ENCODE assay signal across 21 cellular contexts in the genomic region with DNA sequence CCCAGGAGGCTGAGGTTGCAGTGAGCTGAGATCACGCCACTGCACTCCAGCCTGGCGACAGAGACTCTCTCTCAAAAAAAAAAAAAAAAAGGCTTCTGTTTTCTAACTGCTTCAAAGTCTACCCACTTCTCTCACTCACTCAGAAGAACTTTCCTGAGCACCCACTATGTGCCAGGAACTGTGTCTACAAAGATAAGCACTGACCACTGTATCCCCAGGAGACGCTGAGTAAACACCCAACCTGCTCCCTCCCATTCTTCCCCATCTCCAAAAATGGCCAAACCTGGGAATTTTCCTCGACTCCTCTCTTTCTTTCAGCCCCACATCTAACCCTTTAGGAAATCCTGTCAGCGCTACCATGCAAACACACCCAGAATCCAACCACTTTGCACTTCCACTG. TPM values are rescaled to one million over a fixed set of nuclear protein-coding genes. Genes with fewer than 3 reads are reported as not detected.
DNase-seq lines count a peak whose midpoint lies in the region; ATAC-seq lines count a peak whose summit lies in the region.
"Had no signal": no experiment of that assay in that cellular context is flagged by ENCODE, and none has a peak within 500 bp of the region (broad histone marks: within the 10 kb centered on the region; RNA-seq: fewer than 3 reads in every experiment).

No MANE protein-coding gene starts in this region.

- DNase-seq in activated T-cell treated with anti-CD3 and anti-CD28 coated beads, Interleukin-2, amount 50 U/mL, for 72 hours = no peak
- DNase-seq in activated T-cell treated with anti-CD3 and anti-CD28 coated beads, Interleukin-2, amount 50 U/mL, for 1 hour = no peak
- DNase-seq in activated CD4-positive, alpha-beta memory T cell treated with anti-CD3 and anti-CD28 coated beads for 36 hours = no peak
- no peak for DNase-seq in central memory CD8-positive, alpha-beta T cell (ENCODE audit: low spot score in 2 of 2)
- no peak for DNase-seq in medulla oblongata (ENCODE audit: extremely low spot score)
- DNase-seq in GM19240 (ENCODE audit: insufficient read length, low spot score) = no peak
- DNase-seq in stimulated activated CD4-positive, alpha-beta T cell treated with anti-CD3 and anti-CD28 coated beads, Interleukin-2, amount 100 ng/mL, for 24 hours = no peak
- DNase-seq: ACHN; activated CD4-positive, alpha-beta T cell treated with anti-CD3 and anti-CD28 coated beads for 4 hours; kidney; mucosa of descending colon; NCI-H1048; NCI-H1694 treated with DMSO at 0.1 percent for 48 hours; NCI-H2171 treated with DMSO at 0.1 percent for 48 hours; NCI-H524 treated with DMSO at 0.1 percent for 48 hours; SJCRH30 had no signal

- CTCF ChIA-PET in activated CD4-positive, alpha-beta memory T cell treated with anti-CD3 and anti-CD28 coated beads for 36 hours (lab: Charles Lee) = interaction anchor here (1.2 to 1.9 kb wide), 3 partner anchors 12 to 22 kb away, joined by 3 to 8 read pairs (median 8); a partner anchor contains a TSS

- no peak for ATAC-seq in activated T-cell treated with anti-CD3 and anti-CD28 coated beads, Interleukin-2, amount 50 U/mL, for 72 hours (replicated peaks in 1 of 2)
- ATAC-seq in central memory CD8-positive, alpha-beta T cell (replicated peaks; ENCODE audit: extremely low read depth, poor library complexity, severe bottlenecking) = no peak
- ATAC-seq in stimulated activated memory B cell treated with anti-CD40 and anti-IgM and Interleukin-4, amounts not matched to agents 10 μg/mL and 1 μg/mL and 100 μg/mL, for 72 hours = no peak
- ATAC-seq: HepG2, mucosa of descending colon, Panc1 had no signal

- POLR2A ChIA-PET in activated CD4-positive, alpha-beta memory T cell treated with anti-CD3 and anti-CD28 coated beads for 36 hours (lab: Charles Lee) = interaction anchor here (0.7 to 3.4 kb wide), 3 partner anchors 12 to 68 kb away, joined by 3 to 31 read pairs (median 4); a partner anchor contains a TSS

- H3K27ac Mint-ChIP-seq in activated T-cell treated with anti-CD3 and anti-CD28 coated beads, Interleukin-2, amount 50 U/mL, for 72 hours = peak overlapping the region; percentile 98
- H3K27ac Mint-ChIP-seq in activated CD4-positive, alpha-beta memory T cell treated with anti-CD3 and anti-CD28 coated beads for 36 hours = peak overlapping the region; percentile 95
- peak overlapping the region; percentile 94 for H3K27ac Mint-ChIP-seq in central memory CD8-positive, alpha-beta T cell (ENCODE audit: low read depth)
- peak overlapping the region; percentile 87 for H3K27ac Mint-ChIP-seq in stimulated activated memory B cell treated with anti-CD40 and anti-IgM and Interleukin-4, amounts not matched to agents 10 μg/mL and 1 μg/mL and 100 μg/mL, for 72 hours
- H3K27ac Mint-ChIP-seq: activated naive CD4-positive, alpha-beta T cell treated with anti-CD3 and anti-CD28 coated beads, Interleukin-2, amount 50 U/mL, for 24 hours had no signal

- H3K4me3 Mint-ChIP-seq in activated T-cell treated with anti-CD3 and anti-CD28 coated beads, Interleukin-2, amount 50 U/mL, for 72 hours = peak overlapping the region in 1 of 2 donors; percentile 78
- no peak overlapping the region for H3K4me3 Mint-ChIP-seq in activated CD4-positive, alpha-beta memory T cell treated with anti-CD3 and anti-CD28 coated beads for 36 hours
- no peak overlapping the region for H3K4me3 Mint-ChIP-seq in central memory CD8-positive, alpha-beta T cell
- H3K4me3 Mint-ChIP-seq in stimulated activated memory B cell treated with anti-CD40 and anti-IgM and Interleukin-4, amounts not matched to agents 10 μg/mL and 1 μg/mL and 100 μg/mL, for 72 hours = no peak overlapping the region
- H3K4me3 Mint-ChIP-seq: activated naive CD4-positive, alpha-beta T cell treated with anti-CD3 and anti-CD28 coated beads, Interleukin-2, amount 50 U/mL, for 24 hours; T-helper 1 cell treated with Interleukin-12 subunit alpha and Interleukin-12 subunit beta and Interleukin-4 antibody, amounts not matched to agents 30 μg/mL and 1 μg/mL, for 36 hours had no signal

- intact Hi-C loops in activated CD4-positive, alpha-beta memory T cell treated with anti-CD3 and anti-CD28 coated beads for 36 hours (cut with micrococcal nuclease) = loop anchor here (5.0 kb wide), 3 partner anchors 34 to 336 kb away; a partner anchor contains a TSS

- H3K36me3 Mint-ChIP-seq in activated T-cell treated with anti-CD3 and anti-CD28 coated beads, Interleukin-2, amount 50 U/mL, for 72 hours (ENCODE audit: insufficient read depth in 2 of 2) = peaks cover 10 to 29% of the 10 kb centered on the region in 2 donors
- peaks cover 54% of the 10 kb centered on the region for H3K36me3 Mint-ChIP-seq in activated CD4-positive, alpha-beta memory T cell treated with anti-CD3 and anti-CD28 coated beads for 36 hours
- H3K36me3 Mint-ChIP-seq in central memory CD8-positive, alpha-beta T cell (ENCODE audit: insufficient read depth) = peaks cover 14% of the 10 kb centered on the region
- peaks cover 39% of the 10 kb centered on the region for H3K36me3 Mint-ChIP-seq in stimulated activated memory B cell treated with anti-CD40 and anti-IgM and Interleukin-4, amounts not matched to agents 10 μg/mL and 1 μg/mL and 100 μg/mL, for 72 hours

- H3K27me3 Mint-ChIP-seq in activated T-cell treated with anti-CD3 and anti-CD28 coated beads, Interleukin-2, amount 50 U/mL, for 72 hours (ENCODE audit: low read depth) = no peaks in the 10 kb centered on the region
- H3K27me3 Mint-ChIP-seq in activated CD4-positive, alpha-beta memory T cell treated with anti-CD3 and anti-CD28 coated beads for 36 hours = no peaks in the 10 kb centered on the region
- H3K27me3 Mint-ChIP-seq in central memory CD8-positive, alpha-beta T cell = no peaks in the 10 kb centered on the region
- H3K27me3 Mint-ChIP-seq in stimulated activated memory B cell treated with anti-CD40 and anti-IgM and Interleukin-4, amounts not matched to agents 10 μg/mL and 1 μg/mL and 100 μg/mL, for 72 hours = no peaks in the 10 kb centered on the region
- H3K27me3 Mint-ChIP-seq: activated naive CD4-positive, alpha-beta T cell treated with anti-CD3 and anti-CD28 coated beads, Interleukin-2, amount 50 U/mL, for 24 hours had no signal

- H3K9me3 Mint-ChIP-seq in activated T-cell treated with anti-CD3 and anti-CD28 coated beads, Interleukin-2, amount 50 U/mL, for 72 hours = no peaks in the 10 kb centered on the region
- H3K9me3 Mint-ChIP-seq in activated CD4-positive, alpha-beta memory T cell treated with anti-CD3 and anti-CD28 coated beads for 36 hours = no peaks in the 10 kb centered on the region
- H3K9me3 Mint-ChIP-seq in central memory CD8-positive, alpha-beta T cell = no peaks in the 10 kb centered on the region
- no peaks in the 10 kb centered on the region for H3K9me3 Mint-ChIP-seq in stimulated activated memory B cell treated with anti-CD40 and anti-IgM and Interleukin-4, amounts not matched to agents 10 μg/mL and 1 μg/mL and 100 μg/mL, for 72 hours
- H3K9me3 Mint-ChIP-seq: activated naive CD4-positive, alpha-beta T cell treated with anti-CD3 and anti-CD28 coated beads, Interleukin-2, amount 50 U/mL, for 24 hours; T-helper 1 cell treated with Interleukin-12 subunit alpha and Interleukin-12 subunit beta and Interleukin-4 antibody, amounts not matched to agents 30 μg/mL and 1 μg/mL, for 36 hours had no signal

- peaks cover 38% of the 10 kb centered on the region for H3K4me1 Mint-ChIP-seq in activated T-cell treated with anti-CD3 and anti-CD28 coated beads, Interleukin-2, amount 50 U/mL, for 72 hours (ENCODE audit: low read depth)
- H3K4me1 Mint-ChIP-seq in activated CD4-positive, alpha-beta memory T cell treated with anti-CD3 and anti-CD28 coated beads for 36 hours (ENCODE audit: low read depth) = peaks cover 45% of the 10 kb centered on the region
- H3K4me1 Mint-ChIP-seq in central memory CD8-positive, alpha-beta T cell = peaks cover 44% of the 10 kb centered on the region
- peaks cover 29% of the 10 kb centered on the region for H3K4me1 Mint-ChIP-seq in stimulated activated memory B cell treated with anti-CD40 and anti-IgM and Interleukin-4, amounts not matched to agents 10 μg/mL and 1 μg/mL and 100 μg/mL, for 72 hours

RNA-seq across cellular contexts. Expression of a gene that starts 12.5 kb away (rescaled TPM):
- 10 to 100 TPM; 39.7 to 50.4 TPM for total RNA-seq in activated T-cell treated with anti-CD3 and anti-CD28 coated beads, Interleukin-2, amount 50 U/mL, for 72 hours
- 10 to 100 TPM; 81.6 to 87.0 TPM for total RNA-seq in activated CD4-positive, alpha-beta memory T cell treated with anti-CD3 and anti-CD28 coated beads for 36 hours

RNA-seq across cellular contexts. Expression of a gene that starts 42.1 kb away (rescaled TPM):
- 10 to 100 TPM; 15.7 to 17.2 TPM for total RNA-seq in activated T-cell treated with anti-CD3 and anti-CD28 coated beads, Interleukin-2, amount 50 U/mL, for 72 hours
- total RNA-seq in activated CD4-positive, alpha-beta memory T cell treated with anti-CD3 and anti-CD28 coated beads for 36 hours = 10 to 100 TPM; 16.1 to 17.2 TPM

RNA-seq across cellular contexts. Expression of a gene that starts 58.9 kb away (rescaled TPM):
- 100 to 1,000 TPM; 152 to 188 TPM for total RNA-seq in activated T-cell treated with anti-CD3 and anti-CD28 coated beads, Interleukin-2, amount 50 U/mL, for 72 hours
- total RNA-seq in activated CD4-positive, alpha-beta memory T cell treated with anti-CD3 and anti-CD28 coated beads for 36 hours = 100 to 1,000 TPM; 147 to 149 TPM
